ENCODE assay signal across 1 cellular context in the genomic region with DNA sequence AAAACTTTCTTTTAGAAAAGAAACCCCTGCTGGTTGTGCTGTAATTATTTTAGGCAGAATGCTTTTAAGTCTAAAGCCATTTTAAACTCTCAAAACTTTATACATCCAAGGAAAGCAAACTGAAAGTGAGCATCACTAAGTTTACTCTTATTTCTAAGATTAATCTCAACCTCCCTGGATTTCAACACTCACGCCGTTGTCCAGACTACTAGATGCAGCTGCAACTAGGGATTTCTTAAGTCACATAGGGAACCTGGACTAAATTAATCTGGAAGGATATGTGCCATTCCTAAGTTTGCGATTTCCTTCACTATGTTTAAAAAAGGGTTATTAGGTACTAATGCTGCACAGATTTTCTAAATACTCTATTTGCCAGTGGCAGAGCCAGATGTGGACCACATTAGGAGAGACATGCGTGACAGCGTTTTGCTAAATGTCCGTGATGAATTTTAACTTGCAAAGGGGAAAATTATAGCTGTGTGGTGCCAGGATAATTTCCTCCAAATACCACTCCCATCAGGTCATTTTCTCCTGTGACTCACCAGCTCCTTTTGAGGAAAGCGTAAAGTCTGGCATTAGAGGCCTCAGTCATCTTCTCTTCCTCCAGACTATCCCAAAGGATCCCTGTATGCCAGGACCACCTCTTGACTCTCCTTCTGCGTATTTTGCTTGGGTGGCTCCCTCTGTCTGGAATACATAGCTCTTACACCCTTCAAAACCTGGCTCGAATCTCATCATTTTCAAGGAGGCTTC.
TF ChIP-seq lines count a peak whose summit lies in the region.

No MANE protein-coding gene starts in this region.

TF ChIP-seq in SK-N-SH, 30 proteins besides CTCF, POLR2A, EP300 and RAD21:
- TF ChIP-seq, protein P1, sequence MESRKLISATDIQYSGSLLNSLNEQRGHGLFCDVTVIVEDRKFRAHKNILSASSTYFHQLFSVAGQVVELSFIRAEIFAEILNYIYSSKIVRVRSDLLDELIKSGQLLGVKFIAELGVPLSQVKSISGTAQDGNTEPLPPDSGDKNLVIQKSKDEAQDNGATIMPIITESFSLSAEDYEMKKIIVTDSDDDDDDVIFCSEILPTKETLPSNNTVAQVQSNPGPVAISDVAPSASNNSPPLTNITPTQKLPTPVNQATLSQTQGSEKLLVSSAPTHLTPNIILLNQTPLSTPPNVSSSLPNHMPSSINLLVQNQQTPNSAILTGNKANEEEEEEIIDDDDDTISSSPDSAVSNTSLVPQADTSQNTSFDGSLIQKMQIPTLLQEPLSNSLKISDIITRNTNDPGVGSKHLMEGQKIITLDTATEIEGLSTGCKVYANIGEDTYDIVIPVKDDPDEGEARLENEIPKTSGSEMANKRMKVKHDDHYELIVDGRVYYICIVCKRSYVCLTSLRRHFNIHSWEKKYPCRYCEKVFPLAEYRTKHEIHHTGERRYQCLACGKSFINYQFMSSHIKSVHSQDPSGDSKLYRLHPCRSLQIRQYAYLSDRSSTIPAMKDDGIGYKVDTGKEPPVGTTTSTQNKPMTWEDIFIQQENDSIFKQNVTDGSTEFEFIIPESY (IDR thresholded peaks at IDR 0.05; ENCODE audit: borderline replicate concordance, low read depth) = no peak
- TF ChIP-seq GABPA (IDR thresholded peaks at IDR 0.05; ENCODE audit: low read depth) = no peak
- TF ChIP-seq JUND (IDR thresholded peaks at IDR 0.05) = peak; percentile 26; the same call in 1 of the 2 replicates
- TF ChIP-seq RCOR1 (IDR thresholded peaks at IDR 0.05; ENCODE audit: low read length) = no peak
- peak; percentile 37 for TF ChIP-seq FOSL2 (IDR thresholded peaks at IDR 0.05; ENCODE audit: borderline replicate concordance, low read depth)
- TF ChIP-seq, protein P2, sequence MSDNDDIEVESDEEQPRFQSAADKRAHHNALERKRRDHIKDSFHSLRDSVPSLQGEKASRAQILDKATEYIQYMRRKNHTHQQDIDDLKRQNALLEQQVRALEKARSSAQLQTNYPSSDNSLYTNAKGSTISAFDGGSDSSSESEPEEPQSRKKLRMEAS (IDR thresholded peaks at IDR 0.05; ENCODE audit: low read depth) = no peak
